ENCODE assay signal across 19 cellular contexts in the genomic region with DNA sequence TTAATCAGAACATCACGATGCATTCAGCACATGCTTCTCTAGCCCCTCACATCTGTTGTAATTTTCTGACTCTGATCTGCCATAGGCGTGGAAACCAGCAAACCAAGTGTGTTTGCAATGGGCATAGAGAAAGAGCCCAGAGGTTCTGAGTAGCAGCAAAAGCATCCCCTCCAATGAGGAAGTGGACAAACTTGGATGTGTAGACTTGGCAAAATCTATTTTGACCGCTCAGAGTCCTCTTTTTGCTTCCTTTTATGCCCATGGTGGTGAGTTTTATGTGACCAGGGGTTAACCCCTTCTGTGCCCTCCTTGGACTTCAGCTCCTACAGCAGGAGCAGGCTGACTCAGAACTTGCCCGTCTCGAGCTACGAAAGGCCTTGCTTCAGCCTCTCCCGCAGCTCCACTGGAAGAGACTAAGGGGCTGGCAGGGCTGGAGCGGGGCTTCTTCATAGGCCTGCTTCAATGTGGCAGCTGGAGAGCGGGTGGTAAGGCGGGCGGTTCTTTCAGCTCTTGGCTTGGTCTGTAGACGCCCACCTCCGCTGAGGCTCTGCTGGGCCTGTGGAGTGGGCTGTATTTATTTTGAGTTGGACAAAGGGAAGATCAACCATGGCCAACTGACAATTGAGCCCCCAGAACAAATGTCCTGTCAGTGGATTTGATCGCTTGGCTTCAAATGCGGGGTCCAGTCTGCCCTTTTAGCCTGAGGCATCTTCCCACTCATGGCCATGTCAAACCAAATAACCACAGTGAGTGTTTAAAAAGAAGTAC. TPM values are rescaled to one million over a fixed set of nuclear protein-coding genes. Genes with fewer than 3 reads are reported as not detected.
A peak's percentile ranks its signal among the peaks of the same experiment; 100 is the strongest.
DNase-seq lines count a peak whose midpoint lies in the region; ATAC-seq and TF ChIP-seq lines count a peak whose summit lies in the region.
"Had no signal": no experiment of that assay in that cellular context is flagged by ENCODE, and none has a peak within 500 bp of the region (broad histone marks: within the 10 kb centered on the region; RNA-seq: fewer than 3 reads in every experiment).

No MANE protein-coding gene starts in this region.

- H3K4me1 ChIP-seq in left ventricle myocardium inferior: peaks cover 2% of the 10 kb centered on the region
- peaks cover 0 to 2% of the 10 kb centered on the region in 2 donors for H3K4me1 ChIP-seq in thyroid gland

- H3K9me3 ChIP-seq in left ventricle myocardium inferior (replicated peaks) (no peaks in the 10 kb centered on the region), thyroid gland (no peaks in the 10 kb centered on the region)
- H3K9me3 ChIP-seq: MG63, SK-N-SH had no signal

- H3K36me3 Mint-ChIP-seq in dendritic cell treated with granulocyte-macrophage colony-stimulating factor and Interleukin-4, amounts not matched to agents 40 ng/mL and 50 ng/mL, for 4 days (ENCODE audit: low read depth): no peaks in the 10 kb centered on the region
- H3K36me3 Mint-ChIP-seq in activated naive CD4-positive, alpha-beta T cell treated with anti-CD3 and anti-CD28 coated beads, Interleukin-2, amount 10 ng/mL, durations not matched to agents 7 days and 5 days: no peaks in the 10 kb centered on the region

- H3K4me1 Mint-ChIP-seq in dendritic cell treated with granulocyte-macrophage colony-stimulating factor and Interleukin-4, amounts not matched to agents 40 ng/mL and 50 ng/mL, for 4 days (ENCODE audit: low read depth): peaks cover 24% of the 10 kb centered on the region
- peaks cover 9% of the 10 kb centered on the region for H3K4me1 Mint-ChIP-seq in activated naive CD4-positive, alpha-beta T cell treated with anti-CD3 and anti-CD28 coated beads, Interleukin-2, amount 10 ng/mL, durations not matched to agents 7 days and 5 days

- H3K27me3 ChIP-seq in left ventricle myocardium inferior (ENCODE audit: low read depth): peaks cover 48% of the 10 kb centered on the region
- no peaks in the 10 kb centered on the region for H3K27me3 ChIP-seq in thyroid gland

- DNase-seq in Right ventricle myocardium inferior (ENCODE audit: missing footprints) (no peak), left ventricle myocardium inferior (no peak), NOMO-1 (lab: John Stamatoyannopoulos, UW; ENCODE audit: unreplicated experiment in 2 of 2) (peak; percentile 32 to 72), posterior cingulate gyrus (peak in 6 of 10 donors; percentile 19 to 91 (median 64)), thyroid gland (no peak), NCI-H69 (lab: John Stamatoyannopoulos, UW) (no peak)
- no peak for DNase-seq in activated naive CD4-positive, alpha-beta T cell treated with anti-CD3 and anti-CD28 coated beads, Interleukin-2, amount 10 ng/mL, durations not matched to agents 7 days and 5 days
- DNase-seq: 8988T; Calu3; CD4-positive, alpha-beta T cell; DND-41; GDM1; MG63; NCI-H1417 treated with DMSO at 0.1 percent for 48 hours; NCI-H2029 treated with DMSO at 0.1 percent for 48 hours; NCI-H510A treated with DMSO at 0.1 percent for 48 hours; PC-3; SK-N-SH had no signal

- peak overlapping the region; percentile 16 for H3K27ac Mint-ChIP-seq in dendritic cell treated with granulocyte-macrophage colony-stimulating factor and Interleukin-4, amounts not matched to agents 40 ng/mL and 50 ng/mL, for 4 days
- no peak overlapping the region for H3K27ac Mint-ChIP-seq in activated naive CD4-positive, alpha-beta T cell treated with anti-CD3 and anti-CD28 coated beads, Interleukin-2, amount 10 ng/mL, durations not matched to agents 7 days and 5 days
- H3K27ac Mint-ChIP-seq: CD4-positive, alpha-beta T cell had no signal

- ATAC-seq in Right ventricle myocardium inferior: peak; percentile 27
- ATAC-seq: PC-3 had no signal

- TF ChIP-seq POLR2A in thyroid gland (IDR thresholded peaks at IDR 0.05): no peak

- TF ChIP-seq CTCF in left ventricle myocardium inferior (IDR thresholded peaks at IDR 0.05; ENCODE audit: borderline replicate concordance): no peak
- no peak for TF ChIP-seq CTCF in thyroid gland (IDR thresholded peaks at IDR 0.05)

- no peaks in the 10 kb centered on the region for H3K9me3 Mint-ChIP-seq in dendritic cell treated with granulocyte-macrophage colony-stimulating factor and Interleukin-4, amounts not matched to agents 40 ng/mL and 50 ng/mL, for 4 days
- no peaks in the 10 kb centered on the region for H3K9me3 Mint-ChIP-seq in activated naive CD4-positive, alpha-beta T cell treated with anti-CD3 and anti-CD28 coated beads, Interleukin-2, amount 10 ng/mL, durations not matched to agents 7 days and 5 days
- H3K9me3 Mint-ChIP-seq: CD4-positive, alpha-beta T cell had no signal

- H3K36me3 ChIP-seq in left ventricle myocardium inferior (no peaks in the 10 kb centered on the region), thyroid gland (no peaks in the 10 kb centered on the region)
- H3K36me3 ChIP-seq: MG63 had no signal

- intact Hi-C loops in Right ventricle myocardium inferior (cut with DNase I) (no loop called here), left ventricle myocardium inferior (cut with micrococcal nuclease) (no loop called here), posterior cingulate gyrus (cut with DNase I) (no loop called here), thyroid gland (cut with DNase I) (no loop called here)
- intact Hi-C loops in dendritic cell treated with granulocyte-macrophage colony-stimulating factor and Interleukin-4, amounts not matched to agents 40 ng/mL and 50 ng/mL, for 4 days (cut with micrococcal nuclease): no loop called here

- no peak overlapping the region for H3K4me3 ChIP-seq in left ventricle myocardium inferior
- no peak overlapping the region for H3K4me3 ChIP-seq in thyroid gland (replicated peaks in 1 of 3)
- H3K4me3 ChIP-seq: MG63 had no signal

- H3K4me3 Mint-ChIP-seq in dendritic cell treated with granulocyte-macrophage colony-stimulating factor and Interleukin-4, amounts not matched to agents 40 ng/mL and 50 ng/mL, for 4 days: no peak overlapping the region
- H3K4me3 Mint-ChIP-seq in activated naive CD4-positive, alpha-beta T cell treated with anti-CD3 and anti-CD28 coated beads, Interleukin-2, amount 10 ng/mL, durations not matched to agents 7 days and 5 days: no peak overlapping the region
- H3K4me3 Mint-ChIP-seq: CD4-positive, alpha-beta T cell had no signal

- H3K27ac ChIP-seq in left ventricle myocardium inferior (replicated peaks) (no peak overlapping the region), thyroid gland (no peak overlapping the region)

- WGBS in thyroid gland, 2 donors: 83 to 89% methylated on average over 15 of the region's 15 CpGs

- CTCF ChIA-PET in activated naive CD4-positive, alpha-beta T cell treated with anti-CD3 and anti-CD28 coated beads, Interleukin-2, amount 10 ng/mL, durations not matched to agents 7 days and 5 days (lab: Charles Lee): no interaction called here

- H3K27me3 Mint-ChIP-seq in dendritic cell treated with granulocyte-macrophage colony-stimulating factor and Interleukin-4, amounts not matched to agents 40 ng/mL and 50 ng/mL, for 4 days: peaks cover 86% of the 10 kb centered on the region
- peaks cover 92% of the 10 kb centered on the region for H3K27me3 Mint-ChIP-seq in activated naive CD4-positive, alpha-beta T cell treated with anti-CD3 and anti-CD28 coated beads, Interleukin-2, amount 10 ng/mL, durations not matched to agents 7 days and 5 days

RNA-seq across cellular contexts. Expression of gene ETV5, which starts 6.5 kb away (rescaled TPM):
- total RNA-seq in Right ventricle myocardium inferior: 4.7 TPM
- 5.0 TPM for total RNA-seq in left ventricle myocardium inferior
- total RNA-seq in thyroid gland: 10 to 100 TPM; 17.9 to 51.5 (median 28.9) TPM
- total RNA-seq: CD4-positive, alpha-beta T cell had no signal

Comparison
In these comparisons a context has a peak if more than half of its experiments do, and no peak if none do; other contexts are left out.
1. DNase-seq: peak in NOMO-1 (2 of 2) and posterior cingulate gyrus (6 of 10); none in Right ventricle myocardium inferior (single experiment), left ventricle myocardium inferior (single experiment), thyroid gland (0 of 2), NCI-H69 (single experiment) and activated naive CD4-positive, alpha-beta T cell treated with anti-CD3 and anti-CD28 coated beads, Interleukin-2, amount 10 ng/mL, durations not matched to agents 7 days and 5 days (single experiment).